In genomic region chr18:25348361-25349130, GRCh38 we compare ENCODE assay signal across 10 cellular contexts. TPM values are rescaled to one million over a fixed set of nuclear protein-coding genes. Genes with fewer than 3 reads are reported as not detected.
A peak's percentile ranks its signal among the peaks of the same experiment; 100 is the strongest.
DNase-seq lines count a peak whose midpoint lies in the region; ATAC-seq and TF ChIP-seq lines count a peak whose summit lies in the region.
"Had no signal": no experiment of that assay in that cellular context is flagged by ENCODE, and none has a peak within 500 bp of the region (broad histone marks: within the 10 kb centered on the region; RNA-seq: fewer than 3 reads in every experiment).

No MANE protein-coding gene starts in this region.

- no peak for TF ChIP-seq POLR2A in thyroid gland (IDR thresholded peaks at IDR 0.05)

- no peaks in the 10 kb centered on the region for H3K9me3 Mint-ChIP-seq in activated T-cell treated with anti-CD3 and anti-CD28 coated beads, Interleukin-2, amount 50 U/mL, for 24 hours
- H3K9me3 Mint-ChIP-seq: dendritic cell treated with granulocyte-macrophage colony-stimulating factor and Interleukin-4, amounts not matched to agents 40 ng/mL and 50 ng/mL, for 4 days had no signal

- WGBS in mesodermal cell (ENCODE audit: insufficient coverage in 2 of 2), 2 experiments = 21 to 32% methylated on average over 12 to 14 of the region's 17 CpGs
- WGBS in thyroid gland, 2 donors = 79 to 82% methylated on average over 17 of the region's 17 CpGs

- H3K4me1 Mint-ChIP-seq in activated T-cell treated with anti-CD3 and anti-CD28 coated beads, Interleukin-2, amount 50 U/mL, for 24 hours (ENCODE audit: low read depth) = peaks cover 17% of the 10 kb centered on the region

- no peaks in the 10 kb centered on the region for H3K36me3 ChIP-seq in colonic mucosa
- no peaks in the 10 kb centered on the region for H3K36me3 ChIP-seq in mesodermal cell (ENCODE audit: control insufficient read depth, insufficient read depth, low read length)
- H3K36me3 ChIP-seq in thyroid gland = no peaks in the 10 kb centered on the region

- H3K9ac ChIP-seq in colonic mucosa (ENCODE audit: low read depth in 2 of 2, low read length in 2 of 2) = no peak overlapping the region

- H3K4me3 ChIP-seq in colonic mucosa (no peak overlapping the region), mesodermal cell (ENCODE audit: extremely low read depth, insufficient read depth, low read length, poor library complexity, severe bottlenecking) (peak overlapping the region; percentile 82), thyroid gland (replicated peaks in 1 of 3) (peak overlapping the region in 2 of 3 donors; percentile 36 to 72)

- H3K27ac Mint-ChIP-seq in activated T-cell treated with anti-CD3 and anti-CD28 coated beads, Interleukin-2, amount 50 U/mL, for 24 hours = no peak overlapping the region
- H3K27ac Mint-ChIP-seq: dendritic cell treated with granulocyte-macrophage colony-stimulating factor and Interleukin-4, amounts not matched to agents 40 ng/mL and 50 ng/mL, for 4 days had no signal

- H3K27ac ChIP-seq in colonic mucosa (peak overlapping the region; percentile 44), mesodermal cell (ENCODE audit: low read depth, low read length, severe bottlenecking) (peak overlapping the region; percentile 91), thyroid gland (peak overlapping the region in 2 of 3 donors; percentile 80 to 91)

- no peak for DNase-seq in activated T-cell treated with anti-CD3 and anti-CD28 coated beads, Interleukin-2, amount 50 U/mL, for 24 hours
- DNase-seq in activated T-cell treated with anti-CD3 and anti-CD28 coated beads, Interleukin-2, amount 50 U/mL, for 1 hour = no peak
- DNase-seq in colonic mucosa (no peak), thyroid gland (peak in 1 of 2 donors; percentile 3), putamen (ENCODE audit: low spot score) (no peak), NCI-H1417 (lab: John Stamatoyannopoulos, UW) (no peak)
- DNase-seq: activated CD4-positive, alpha-beta T cell treated with anti-CD3 and anti-CD28 coated beads for 4 hours had no signal

- H3K9me3 ChIP-seq in colonic mucosa = no peaks in the 10 kb centered on the region
- H3K9me3 ChIP-seq in mesodermal cell (ENCODE audit: control insufficient read depth, low read length) = no peaks in the 10 kb centered on the region
- H3K9me3 ChIP-seq in thyroid gland = no peaks in the 10 kb centered on the region

- no peak for ATAC-seq in HG02623 (IDR thresholded peaks at IDR 0.05; ENCODE audit: unreplicated experiment)

- no peaks in the 10 kb centered on the region for H3K36me3 Mint-ChIP-seq in activated T-cell treated with anti-CD3 and anti-CD28 coated beads, Interleukin-2, amount 50 U/mL, for 24 hours (ENCODE audit: low read depth)

- H3K4me1 ChIP-seq in colonic mucosa = peaks cover 4% of the 10 kb centered on the region
- H3K4me1 ChIP-seq in mesodermal cell (ENCODE audit: control insufficient read depth, insufficient read depth, low read length, poor library complexity, severe bottlenecking) = peaks cover 4% of the 10 kb centered on the region
- H3K4me1 ChIP-seq in thyroid gland = peaks cover 21 to 29% of the 10 kb centered on the region in 2 donors

- peak overlapping the region; percentile 66 for H3K4me3 Mint-ChIP-seq in activated T-cell treated with anti-CD3 and anti-CD28 coated beads, Interleukin-2, amount 50 U/mL, for 24 hours

- H3K27me3 Mint-ChIP-seq in activated T-cell treated with anti-CD3 and anti-CD28 coated beads, Interleukin-2, amount 50 U/mL, for 24 hours = peaks cover 74% of the 10 kb centered on the region

- no peak for TF ChIP-seq CTCF in colonic mucosa (IDR thresholded peaks at IDR 0.05)
- TF ChIP-seq CTCF in thyroid gland (IDR thresholded peaks at IDR 0.05) = no peak

- intact Hi-C loops in colonic mucosa (cut with DNase I) (no loop called here), thyroid gland (cut with DNase I) (no loop called here)

- H3K27me3 ChIP-seq in colonic mucosa (peaks cover 36% of the 10 kb centered on the region), thyroid gland (no peaks in the 10 kb centered on the region)

RNA-seq across cellular contexts. Expression of gene ZNF521, which starts 3.4 kb away (rescaled TPM):
- total RNA-seq in colonic mucosa = 1 to 10 TPM; 3.8 to 5.3 TPM
- polyA plus RNA-seq in mesodermal cell (2013, experiment 1 of 2) = 40.7 TPM
- polyA plus RNA-seq in mesodermal cell (2013, experiment 2 of 2) = 32.4 TPM
- total RNA-seq in thyroid gland = 10 to 100 TPM; 28.2 to 67.3 (median 53.1) TPM

Comparison
In these comparisons a context has a peak if more than half of its experiments do, and no peak if none do; other contexts are left out.
1. RNA of gene ZNF521, which starts 3.4 kb away (total RNA-seq): 28.2 to 67.3 TPM in thyroid gland; 3.8 to 5.3 TPM in colonic mucosa; every median in the first group is over 4 times any median in the second.
2. Peak in every context shown above with its lines, with median percentiles within 50 percentile points of each other: H3K27ac ChIP-seq.